In the genomic region with DNA sequence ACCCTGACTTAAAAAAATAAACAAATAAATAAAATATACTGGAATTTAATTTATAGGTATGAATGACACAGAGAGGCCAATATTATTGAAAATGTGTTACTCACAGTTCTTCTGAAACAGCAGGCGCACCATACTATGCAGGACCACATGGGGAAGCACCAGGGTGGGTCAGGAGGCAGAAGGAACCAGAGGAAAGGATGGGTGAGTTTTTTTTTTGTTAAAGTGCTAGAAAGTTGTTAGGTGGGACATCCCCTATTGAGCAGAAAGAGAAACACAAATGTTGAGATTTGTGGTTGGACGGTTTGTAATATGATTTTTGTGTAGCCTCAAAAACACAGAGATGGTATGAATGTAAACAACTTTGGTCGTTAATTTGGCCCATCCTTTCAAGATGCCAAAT, we compare ENCODE assay signal across 1 cellular context.
TF ChIP-seq lines count a peak whose summit lies in the region.

No MANE protein-coding gene starts in this region.

TF ChIP-seq in HepG2, 621 proteins besides CTCF, POLR2A, EP300 and RAD21:
- no peak for TF ChIP-seq NFATC3 (CRISPR knock-in tag; IDR thresholded peaks at IDR 0.05)
- TF ChIP-seq SRSF1 (optimal IDR thresholded peaks at IDR 0.05; ENCODE audit: low read depth, low read length) = no peak
- no peak for TF ChIP-seq ZNF17 (CRISPR knock-in tag; IDR thresholded peaks at IDR 0.05)
- no peak for TF ChIP-seq MZF1 (CRISPR knock-in tag; IDR thresholded peaks at IDR 0.05; ENCODE audit: borderline replicate concordance)
- TF ChIP-seq MBD4 (IDR thresholded peaks at IDR 0.05; ENCODE audit: borderline replicate concordance, low read length) = no peak
